ENCODE assay signal across 8 cellular contexts in genomic region chr15:65833501-65834220, GRCh38. TPM values are rescaled to one million over a fixed set of nuclear protein-coding genes. Genes with fewer than 3 reads are reported as not detected.
A peak's percentile ranks its signal among the peaks of the same experiment; 100 is the strongest.
DNase-seq lines count a peak whose midpoint lies in the region; ATAC-seq and TF ChIP-seq lines count a peak whose summit lies in the region.

No MANE protein-coding gene starts in this region.

- CTCF ChIA-PET in CD4-positive, alpha-beta memory T cell (lab: Charles Lee; ENCODE audit: partially characterized antibody), result interaction anchor here (0.6 to 8.0 kb wide), 14 partner anchors 10 to 237 kb away, joined by 3 to 85 read pairs (median 6); partner anchors contain the start of genes DENND4A, INTS14 and RAB11A
- CTCF ChIA-PET in GM10248 (lab: Yijun Ruan, JAX), result interaction anchor here (0.8 to 6.5 kb wide), 11 partner anchors 8 to 196 kb away, joined by 3 to 45 read pairs (median 7); partner anchors contain the start of gene RAB11A

- no peaks in the 10 kb centered on the region for H3K27me3 ChIP-seq in CD4-positive, alpha-beta memory T cell (ENCODE audit: insufficient read depth, low read length)
- no peaks in the 10 kb centered on the region for H3K27me3 ChIP-seq in iPS-20b (ENCODE audit: insufficient read depth, low read length)

- DNase-seq in CD4-positive, alpha-beta memory T cell, result peak in 1 of 5 donors; percentile 42
- DNase-seq in NCI-H1694 treated with DMSO at 0.1 percent for 48 hours (lab: John Stamatoyannopoulos, UW) (peak; percentile 52), iPS-NIHi7 (ENCODE audit: extremely low spot score) (no peak), GM10248 (ENCODE audit: extremely low spot score) (no peak)
- peak; percentile 8 to 12 for DNase-seq in stimulated activated CD4-positive, alpha-beta T cell treated with anti-CD3 and anti-CD28 coated beads, Interleukin-4, amount 100 ng/mL, for 4 hours

- peaks cover 59% of the 10 kb centered on the region for H3K4me1 ChIP-seq in CD4-positive, alpha-beta memory T cell (ENCODE audit: insufficient read depth, low read length)
- peaks cover 21% of the 10 kb centered on the region; the same call in 1 of the 2 replicates for H3K4me1 ChIP-seq in iPS-20b (ENCODE audit: insufficient read depth, low read length)

- H3K27me3 Mint-ChIP-seq in CD4-positive, alpha-beta memory T cell, result no peaks in the 10 kb centered on the region
- H3K27me3 Mint-ChIP-seq in activated T-helper 17 cell treated with anti-CD3 and anti-CD28 coated beads, Interleukin-2, amount 50 U/mL, for 72 hours, result no peaks in the 10 kb centered on the region

- no peak for TF ChIP-seq CTCF in GM10248 (IDR thresholded peaks at IDR 0.05; ENCODE audit: control extremely low read depth, extremely low read depth, low read depth, missing control alignments)

- no peaks in the 10 kb centered on the region for H3K36me3 Mint-ChIP-seq in CD4-positive, alpha-beta memory T cell
- no peaks in the 10 kb centered on the region for H3K36me3 Mint-ChIP-seq in activated T-helper 17 cell treated with anti-CD3 and anti-CD28 coated beads, Interleukin-2, amount 50 U/mL, for 72 hours (ENCODE audit: low read depth)

- H3K4me3 Mint-ChIP-seq in CD4-positive, alpha-beta memory T cell, result peak overlapping the region in 7 of 8 donors; percentile 77 to 91 (median 82)
- peak overlapping the region; percentile 91 for H3K4me3 Mint-ChIP-seq in activated T-helper 17 cell treated with anti-CD3 and anti-CD28 coated beads, Interleukin-2, amount 50 U/mL, for 72 hours

- peaks cover 38 to 63% (median 50%) of the 10 kb centered on the region in 4 donors for H3K4me1 Mint-ChIP-seq in CD4-positive, alpha-beta memory T cell
- H3K4me1 Mint-ChIP-seq in activated T-helper 17 cell treated with anti-CD3 and anti-CD28 coated beads, Interleukin-2, amount 50 U/mL, for 72 hours, result peaks cover 32% of the 10 kb centered on the region

- H3K9me3 Mint-ChIP-seq in CD4-positive, alpha-beta memory T cell, result no peaks in the 10 kb centered on the region
- no peaks in the 10 kb centered on the region for H3K9me3 Mint-ChIP-seq in activated T-helper 17 cell treated with anti-CD3 and anti-CD28 coated beads, Interleukin-2, amount 50 U/mL, for 72 hours

- H3K27ac ChIP-seq in CD4-positive, alpha-beta memory T cell (ENCODE audit: low read depth, low read length), result peak overlapping the region; percentile 71
- peak overlapping the region; percentile 80 for H3K27ac ChIP-seq in iPS-20b (ENCODE audit: low read length)

- no peaks in the 10 kb centered on the region for H3K9me3 ChIP-seq in CD4-positive, alpha-beta memory T cell (ENCODE audit: control insufficient read depth in 1 of 2, low read length in 2 of 2)
- H3K9me3 ChIP-seq in iPS-20b (ENCODE audit: insufficient read depth, low read depth, low read length), result no peaks in the 10 kb centered on the region

- H3K36me3 ChIP-seq in CD4-positive, alpha-beta memory T cell (ENCODE audit: insufficient read depth, low read length), result no peaks in the 10 kb centered on the region
- H3K36me3 ChIP-seq in iPS-20b (ENCODE audit: insufficient read depth, low read depth, low read length), result no peaks in the 10 kb centered on the region

- POLR2A ChIA-PET in CD4-positive, alpha-beta memory T cell (lab: Charles Lee; ENCODE audit: partially characterized antibody), result interaction anchor here (0.5 to 3.0 kb wide), 14 partner anchors 7 to 223 kb away, joined by 3 to 64 read pairs (median 7); partner anchors contain the start of genes DENND4A, INTS14 and RAB11A
- POLR2A ChIA-PET in GM10248 (lab: Yijun Ruan, JAX), result no interaction called here

- H3K9ac ChIP-seq in iPS-20b (ENCODE audit: low read depth, low read length), result peak overlapping the region; percentile 79; the same call in 1 of the 2 replicates

- ATAC-seq in activated T-helper 17 cell treated with anti-CD3 and anti-CD28 coated beads, Interleukin-2, amount 50 U/mL, for 72 hours (replicated peaks), result peak; percentile 56
- no peak for ATAC-seq in HG02759 (IDR thresholded peaks at IDR 0.05; ENCODE audit: unreplicated experiment)

- H3K4me3 ChIP-seq in CD4-positive, alpha-beta memory T cell (ENCODE audit: low read length in 2 of 2), result peak overlapping the region in 1 of 2 donors; percentile 7
- peak overlapping the region; percentile 43 for H3K4me3 ChIP-seq in iPS-20b (ENCODE audit: low read length)

- intact Hi-C loops in CD4-positive, alpha-beta memory T cell (cut with micrococcal nuclease), result loop anchor here (1.0 to 2.0 kb wide), 2 partner anchors 15 to 41 kb away; partner anchors contain the start of gene DENND4A

- peak overlapping the region; percentile 93 to 97 (median 96) for H3K27ac Mint-ChIP-seq in CD4-positive, alpha-beta memory T cell
- H3K27ac Mint-ChIP-seq in activated T-helper 17 cell treated with anti-CD3 and anti-CD28 coated beads, Interleukin-2, amount 50 U/mL, for 72 hours, result peak overlapping the region; percentile 99

RNA-seq across cellular contexts. Expression of gene RAB11A, which starts 35.6 kb away (rescaled TPM):
- total RNA-seq in CD4-positive, alpha-beta memory T cell, result 10 to 100 TPM; 84.7 to 95.8 TPM
- polyA plus RNA-seq in CD4-positive, alpha-beta memory T cell, result 100 to 1,000 TPM; 247 to 265 TPM
- total RNA-seq in activated T-helper 17 cell treated with anti-CD3 and anti-CD28 coated beads, Interleukin-2, amount 50 U/mL, for 72 hours, result 100 to 1,000 TPM; 108 to 143 TPM

RNA-seq across cellular contexts. Expression of gene DENND4A, which starts 41.6 kb away (rescaled TPM):
- total RNA-seq in CD4-positive, alpha-beta memory T cell, result 10 to 100 TPM; 63.1 to 69.4 TPM
- polyA plus RNA-seq in CD4-positive, alpha-beta memory T cell, result 10 to 100 TPM in 1 of 2 donors, 1 to 10 TPM in 1; 8.4 to 21.3 TPM
- 10 to 100 TPM; 48.2 to 61.2 TPM for total RNA-seq in activated T-helper 17 cell treated with anti-CD3 and anti-CD28 coated beads, Interleukin-2, amount 50 U/mL, for 72 hours

Comparison
In these comparisons a context has a peak if more than half of its experiments do, and no peak if none do; other contexts are left out.
1. DNase-seq: peak in NCI-H1694 treated with DMSO at 0.1 percent for 48 hours (single experiment) and stimulated activated CD4-positive, alpha-beta T cell treated with anti-CD3 and anti-CD28 coated beads, Interleukin-4, amount 100 ng/mL, for 4 hours (2 of 2); none in iPS-NIHi7 (single experiment) and GM10248 (single experiment).